8 cellular contexts compared by ENCODE assay signal in genomic region chr15:74322558-74323180, GRCh38. TPM values are rescaled to one million over a fixed set of nuclear protein-coding genes. Genes with fewer than 3 reads are reported as not detected.
A peak's percentile ranks its signal among the peaks of the same experiment; 100 is the strongest.
DNase-seq lines count a peak whose midpoint lies in the region; ATAC-seq and TF ChIP-seq lines count a peak whose summit lies in the region.

No MANE protein-coding gene starts in this region.

- H3K9me3 ChIP-seq in Loucy (ENCODE audit: insufficient read depth, low read depth, low read length) (no peaks in the 10 kb centered on the region), heart left ventricle (no peaks in the 10 kb centered on the region)

- no peaks in the 10 kb centered on the region for H3K79me2 ChIP-seq in Loucy (ENCODE audit: insufficient read depth, low read length)

- no peak overlapping the region for H3K4me2 ChIP-seq in Loucy (ENCODE audit: low read depth, low read length, poor library complexity, severe bottlenecking)

- DNase-seq in GDM1 (lab: John Stamatoyannopoulos, UW) (peak; percentile 47), T follicular helper cell (ENCODE audit: low read depth) (peak; percentile 25), heart left ventricle (peak; percentile 55 to 83 (median 68)), retina (peak; percentile 90), cortex of kidney (lab: John Stamatoyannopoulos, UW) (no peak)
- DNase-seq in activated naive CD8-positive, alpha-beta T cell treated with anti-CD3 and anti-CD28 coated beads, Interleukin-2, amount 50 U/mL, for 16 hours (ENCODE audit: low read depth, low spot score) = peak; percentile 21

- peak in 3 of 4 donors; percentile 62 to 67 (median 66) for ATAC-seq in heart left ventricle
- no peak for ATAC-seq in GM18861 (IDR thresholded peaks at IDR 0.05; ENCODE audit: unreplicated experiment)

- H3K36me3 ChIP-seq in Loucy (ENCODE audit: insufficient read depth, low read length) = no peaks in the 10 kb centered on the region
- H3K36me3 ChIP-seq in heart left ventricle = no peaks in the 10 kb centered on the region

- H3K27ac ChIP-seq in heart left ventricle = no peak overlapping the region

- H3K27me3 ChIP-seq in Loucy (ENCODE audit: insufficient read depth, low read length, poor library complexity, severe bottlenecking) (no peaks in the 10 kb centered on the region), heart left ventricle (no peaks in the 10 kb centered on the region)

- H3K4me1 ChIP-seq in Loucy (ENCODE audit: insufficient read depth, low read length, poor library complexity, severe bottlenecking) = peaks cover 40% of the 10 kb centered on the region
- peaks cover 0 to 28% (median 26%) of the 10 kb centered on the region in 12 donors for H3K4me1 ChIP-seq in heart left ventricle

- TF ChIP-seq CTCF in Loucy (conservative IDR thresholded peaks at IDR 0.05; ENCODE audit: low read length) (peak; percentile 94), heart left ventricle (IDR thresholded peaks at IDR 0.05) (peak; percentile 81 to 90 (median 88))

- intact Hi-C loops in heart left ventricle (cut with DNase I) = loop anchor here (1.0 to 10.0 kb wide), 7 partner anchors 195 to 350 kb away; no protein-coding TSS in a partner anchor

- no peaks in the 10 kb centered on the region for H3K9me2 ChIP-seq in Loucy (replicated peaks; ENCODE audit: low read depth, low read length)

- no peaks in the 10 kb centered on the region for H3F3A ChIP-seq in Loucy (ENCODE audit: low read depth)

- H2AFZ ChIP-seq in Loucy (ENCODE audit: low read length) = no peak overlapping the region

- no peak for TF ChIP-seq POLR2A in heart left ventricle (IDR thresholded peaks at IDR 0.05)

- H4K20me1 ChIP-seq in Loucy (ENCODE audit: insufficient read depth, low read length, poor library complexity, severe bottlenecking) = no peaks in the 10 kb centered on the region

- 29 to 42% (median 35%) methylated on average over 5 to 6 of the region's 6 CpGs for WGBS in heart left ventricle, 4 donors

- no peak overlapping the region for H3K9ac ChIP-seq in Loucy (ENCODE audit: low read depth, low read length, poor library complexity, severe bottlenecking)

- no peak overlapping the region for H3K4me3 ChIP-seq in Loucy (ENCODE audit: low read length, poor library complexity, severe bottlenecking)
- no peak overlapping the region for H3K4me3 ChIP-seq in heart left ventricle

RNA-seq across cellular contexts. Expression of gene CYP11A1, which starts 44.8 kb away (rescaled TPM):
- total RNA-seq in heart left ventricle = 1 to 10 TPM in 5 of 9 donors, under 1 TPM in 4; 0.09 to 3.4 (median 1.6) TPM
- polyA plus RNA-seq in heart left ventricle = under 1 TPM; 0.07 to 0.46 TPM
